17 cellular contexts compared by ENCODE assay signal in genomic region chr6:148438593-148438992, GRCh38.
DNase-seq lines count a peak whose midpoint lies in the region; ATAC-seq and TF ChIP-seq lines count a peak whose summit lies in the region.
"Had no signal": no experiment of that assay in that cellular context is flagged by ENCODE, and none has a peak within 500 bp of the region (broad histone marks: within the 10 kb centered on the region; RNA-seq: fewer than 3 reads in every experiment).

No MANE protein-coding gene starts in this region.

- DNase-seq in AG20443 (ENCODE audit: low spot score) = peak; percentile 47
- DNase-seq in MV-4-11 (lab: John Stamatoyannopoulos, UW) = peak; percentile 64
- peak; percentile 61 for DNase-seq in choroid plexus epithelial cell (ENCODE audit: low read depth)
- DNase-seq in nephron progenitor cell = no peak
- no peak for DNase-seq in NOMO-1 treated with dmso at 0.1 percent for 144 hours (lab: John Stamatoyannopoulos, UW; ENCODE audit: unreplicated experiment)
- DNase-seq in activated CD4-positive, alpha-beta T cell treated with anti-CD3 and anti-CD28 coated beads for 36 hours = no peak
- DNase-seq in superior temporal gyrus (ENCODE audit: extremely low spot score) = no peak
- no peak for DNase-seq in SW 1271 (lab: John Stamatoyannopoulos, UW)
- DNase-seq: Calu3; CD4-positive, alpha-beta T cell; DMS79; GM23248; NCI-H1417 treated with DMSO at 0.1 percent for 48 hours; NCI-H2029 treated with DMSO at 0.1 percent for 48 hours; NCI-H510A treated with DMSO at 0.1 percent for 48 hours had no signal

- peaks cover 42% of the 10 kb centered on the region for H3K4me1 Mint-ChIP-seq in nephron progenitor cell
- peaks cover 15% of the 10 kb centered on the region for H3K4me1 Mint-ChIP-seq in activated CD4-positive, alpha-beta T cell treated with anti-CD3 and anti-CD28 coated beads for 36 hours

- CTCF ChIA-PET in activated CD4-positive, alpha-beta T cell treated with anti-CD3 and anti-CD28 coated beads for 36 hours (lab: Charles Lee) = no interaction called here

- POLR2A ChIA-PET in activated CD4-positive, alpha-beta T cell treated with anti-CD3 and anti-CD28 coated beads for 36 hours (lab: Charles Lee) = no interaction called here

- no peak overlapping the region for H3K4me3 Mint-ChIP-seq in nephron progenitor cell
- no peak overlapping the region for H3K4me3 Mint-ChIP-seq in activated CD4-positive, alpha-beta T cell treated with anti-CD3 and anti-CD28 coated beads for 36 hours
- H3K4me3 Mint-ChIP-seq: CD4-positive, alpha-beta T cell had no signal

- H3K36me3 Mint-ChIP-seq in nephron progenitor cell (ENCODE audit: low read depth) = peaks cover 37% of the 10 kb centered on the region
- no peaks in the 10 kb centered on the region for H3K36me3 Mint-ChIP-seq in activated CD4-positive, alpha-beta T cell treated with anti-CD3 and anti-CD28 coated beads for 36 hours (ENCODE audit: low read depth)

- H3K27me3 Mint-ChIP-seq in nephron progenitor cell (ENCODE audit: low read depth, poor library complexity) = no peaks in the 10 kb centered on the region
- peaks cover 18% of the 10 kb centered on the region for H3K27me3 Mint-ChIP-seq in activated CD4-positive, alpha-beta T cell treated with anti-CD3 and anti-CD28 coated beads for 36 hours

- H3K4me3 ChIP-seq in choroid plexus epithelial cell (ENCODE audit: low read depth, low read length) = no peak overlapping the region
- H3K4me3 ChIP-seq: A549, GM23248, SJSA1 had no signal

- H3K9me3 Mint-ChIP-seq in nephron progenitor cell = no peaks in the 10 kb centered on the region
- no peaks in the 10 kb centered on the region for H3K9me3 Mint-ChIP-seq in activated CD4-positive, alpha-beta T cell treated with anti-CD3 and anti-CD28 coated beads for 36 hours (ENCODE audit: low read depth)
- H3K9me3 Mint-ChIP-seq: CD4-positive, alpha-beta T cell had no signal

- peak overlapping the region; percentile 14 for H3K27ac Mint-ChIP-seq in nephron progenitor cell
- no peak overlapping the region for H3K27ac Mint-ChIP-seq in activated CD4-positive, alpha-beta T cell treated with anti-CD3 and anti-CD28 coated beads for 36 hours
- H3K27ac Mint-ChIP-seq: CD4-positive, alpha-beta T cell had no signal

- ATAC-seq in activated CD4-positive, alpha-beta T cell treated with anti-CD3 and anti-CD28 coated beads for 36 hours = no peak
- ATAC-seq: A549 had no signal

- no peak for TF ChIP-seq CTCF in choroid plexus epithelial cell (conservative IDR thresholded peaks at IDR 0.05; ENCODE audit: low read depth, low read length)
- no peak for TF ChIP-seq CTCF in nephron progenitor cell (IDR thresholded peaks at IDR 0.05)

- intact Hi-C loops in activated CD4-positive, alpha-beta T cell treated with anti-CD3 and anti-CD28 coated beads for 36 hours (cut with DNase I, micrococcal nuclease) = no loop called here

Comparison
In these comparisons a context has a peak if more than half of its experiments do, and no peak if none do; other contexts are left out.
1. DNase-seq: peak in AG20443 (single experiment), MV-4-11 (single experiment) and choroid plexus epithelial cell (single experiment); none in nephron progenitor cell (single experiment), NOMO-1 treated with dmso at 0.1 percent for 144 hours (single experiment), activated CD4-positive, alpha-beta T cell treated with anti-CD3 and anti-CD28 coated beads for 36 hours (single experiment), superior temporal gyrus (single experiment) and SW 1271 (0 of 2).